ENCODE assay signal across 1 cellular context in genomic region chr17:45574376-45574775, GRCh38.
TF ChIP-seq lines count a peak whose summit lies in the region.

No MANE protein-coding gene starts in this region.

TF ChIP-seq in WTC11, 78 proteins besides CTCF, POLR2A, EP300 and RAD21 (continued from another document):
- TF ChIP-seq HMGXB4 (CRISPR knock-in tag; IDR thresholded peaks at IDR 0.05) = no peak
- TF ChIP-seq ESRRA (CRISPR knock-in tag; IDR thresholded peaks at IDR 0.05; ENCODE audit: borderline replicate concordance) = no peak
- TF ChIP-seq EMX1 (CRISPR knock-in tag; IDR thresholded peaks at IDR 0.05) = no peak
- no peak for TF ChIP-seq ZNF219 (CRISPR knock-in tag; IDR thresholded peaks at IDR 0.05; ENCODE audit: borderline replicate concordance)
